11 cellular contexts compared by ENCODE assay signal in the genomic region with DNA sequence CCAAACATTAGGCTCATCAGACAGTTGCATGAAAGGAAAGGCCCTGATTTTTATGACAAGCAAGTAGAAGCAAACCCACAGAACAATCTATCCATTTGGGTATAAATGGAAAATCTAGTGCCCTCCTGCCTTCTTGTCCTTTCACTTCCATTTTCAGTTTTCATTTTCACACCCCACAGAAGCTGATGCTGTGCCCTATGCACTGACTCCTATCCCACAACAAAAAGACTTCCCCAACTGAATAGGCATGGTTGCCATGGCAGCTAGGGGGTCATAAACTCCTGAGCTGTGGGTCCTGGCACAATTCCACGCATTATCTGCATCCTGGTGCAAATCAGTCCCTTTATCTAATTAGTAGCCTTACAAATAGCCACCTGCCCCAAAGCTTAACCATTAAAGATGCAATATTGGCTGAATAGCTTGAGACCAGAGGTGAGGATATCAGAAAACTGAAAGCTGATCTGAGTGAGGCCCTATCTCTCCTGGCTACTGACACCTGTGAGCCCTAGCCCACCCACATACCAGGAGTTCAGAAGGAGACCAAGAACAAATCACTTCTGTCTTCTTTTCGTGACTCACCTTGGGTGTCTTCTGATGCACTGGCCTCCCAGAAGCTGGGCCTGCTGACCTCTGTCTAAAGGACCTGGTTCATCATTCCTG. TPM values are rescaled to one million over a fixed set of nuclear protein-coding genes. Genes with fewer than 3 reads are reported as not detected.
DNase-seq lines count a peak whose midpoint lies in the region; ATAC-seq and TF ChIP-seq lines count a peak whose summit lies in the region.
"Had no signal": no experiment of that assay in that cellular context is flagged by ENCODE, and none has a peak within 500 bp of the region (broad histone marks: within the 10 kb centered on the region; RNA-seq: fewer than 3 reads in every experiment).

No MANE protein-coding gene starts in this region.

- WGBS in trophoblast cell (ENCODE audit: extremely low coverage, insufficient coverage, insufficient read length): no CpG with 5 or more reads among the region's 2 CpGs
- 100% methylated on average over 1 of the region's 2 CpGs for WGBS in right lobe of liver (ENCODE audit: insufficient coverage, low coverage, low lambda C conversion rate, missing lambda C conversion rate)

- peak overlapping the region; percentile 64 for H2AK5ac ChIP-seq in trophoblast cell (ENCODE audit: low read length)

- H3K79me2 ChIP-seq in trophoblast cell (ENCODE audit: control insufficient read depth, insufficient read depth, low read length, poor library complexity): no peaks in the 10 kb centered on the region

- no peak for TF ChIP-seq CTCF in right lobe of liver (IDR thresholded peaks at IDR 0.05)

- H2AFZ ChIP-seq in trophoblast cell (ENCODE audit: insufficient read depth, low read length, poor library complexity): no peak overlapping the region

- no peak overlapping the region for H3K4me3 ChIP-seq in trophoblast cell (ENCODE audit: low read depth, low read length)
- no peak overlapping the region for H3K4me3 ChIP-seq in CD8-positive, alpha-beta memory T cell (ENCODE audit: low read length)
- no peak overlapping the region for H3K4me3 ChIP-seq in right lobe of liver

- peaks cover 3% of the 10 kb centered on the region for H3K79me1 ChIP-seq in trophoblast cell (ENCODE audit: low read length)

- ATAC-seq in GM21825 (IDR thresholded peaks at IDR 0.05; ENCODE audit: unreplicated experiment) (peak; percentile 71), HG03520 (IDR thresholded peaks at IDR 0.05; ENCODE audit: unreplicated experiment) (peak; percentile 56), right lobe of liver (no peak)

- H3K4me2 ChIP-seq in trophoblast cell (ENCODE audit: low read length): no peak overlapping the region

- H4K8ac ChIP-seq in trophoblast cell (ENCODE audit: low read depth, low read length): no peak overlapping the region

- TF ChIP-seq POLR2A in right lobe of liver (IDR thresholded peaks at IDR 0.05): no peak

- H3K27me3 Mint-ChIP-seq in CD8-positive, alpha-beta memory T cell: peaks cover 0 to 3% of the 10 kb centered on the region in 2 donors
- H3K27me3 Mint-ChIP-seq: brain had no signal

- no peak overlapping the region for H3K4me3 Mint-ChIP-seq in CD8-positive, alpha-beta memory T cell
- H3K4me3 Mint-ChIP-seq: brain had no signal

- no peaks in the 10 kb centered on the region for H3K27me3 ChIP-seq in trophoblast cell (ENCODE audit: insufficient read depth, low read length)
- H3K27me3 ChIP-seq in CD8-positive, alpha-beta memory T cell (ENCODE audit: insufficient read depth, low read length, poor library complexity, severe bottlenecking): no peaks in the 10 kb centered on the region
- no peaks in the 10 kb centered on the region for H3K27me3 ChIP-seq in right lobe of liver

- no peak overlapping the region for H4K12ac ChIP-seq in trophoblast cell (ENCODE audit: low read depth, low read length)

- H2BK5ac ChIP-seq in trophoblast cell (ENCODE audit: low read depth, low read length, poor library complexity): no peak overlapping the region

- peak overlapping the region; percentile 70 for H4K91ac ChIP-seq in trophoblast cell (ENCODE audit: low read depth, low read length)

- H3K9me3 ChIP-seq in trophoblast cell (ENCODE audit: insufficient read depth, low read depth, low read length) (no peaks in the 10 kb centered on the region), right lobe of liver (peaks cover 0 to 4% (median 0%) of the 10 kb centered on the region in 4 donors)
- no peaks in the 10 kb centered on the region for H3K9me3 ChIP-seq in CD8-positive, alpha-beta memory T cell (ENCODE audit: low read length)

- H3K36me3 ChIP-seq in trophoblast cell (ENCODE audit: control insufficient read depth in 1 of 2, insufficient read depth in 2 of 2, low read length in 2 of 2): peaks cover 0 to 2% of the 10 kb centered on the region in 2 experiments
- no peaks in the 10 kb centered on the region for H3K36me3 ChIP-seq in CD8-positive, alpha-beta memory T cell (ENCODE audit: insufficient read depth, low read length)
- no peaks in the 10 kb centered on the region for H3K36me3 ChIP-seq in right lobe of liver

- no peak overlapping the region for H3K23ac ChIP-seq in trophoblast cell (ENCODE audit: low read length)

- POLR2A ChIA-PET in CD8-positive, alpha-beta memory T cell (lab: Charles Lee): no interaction called here

- no peak overlapping the region for H3K4ac ChIP-seq in trophoblast cell (ENCODE audit: low read depth, low read length)

- peak overlapping the region; percentile 38 for H2BK120ac ChIP-seq in trophoblast cell (ENCODE audit: insufficient read depth, low read length, poor library complexity)

- DNase-seq in NCI-H524 (lab: John Stamatoyannopoulos, UW) (peak; percentile 42 to 72), NCI-H524 treated with DMSO at 0.1 percent for 48 hours (lab: John Stamatoyannopoulos, UW) (no peak), trophoblast cell (no peak), right lobe of liver (no peak)
- DNase-seq in CD8-positive, alpha-beta memory T cell: no peak
- DNase-seq in activated CD4-positive, alpha-beta T cell treated with anti-CD3 and anti-CD28 coated beads for 4 hours: no peak
- DNase-seq: head of caudate nucleus, NCI-H510A had no signal

- H3K9ac ChIP-seq in trophoblast cell (ENCODE audit: low read length): no peak overlapping the region

- H3K14ac ChIP-seq in trophoblast cell (ENCODE audit: low read length): peak overlapping the region; percentile 29

- H3K4me1 ChIP-seq in trophoblast cell (ENCODE audit: control insufficient read depth in 1 of 2, insufficient read depth in 2 of 2, low read length in 2 of 2) (no peaks in the 10 kb centered on the region), right lobe of liver (no peaks in the 10 kb centered on the region)
- H3K4me1 ChIP-seq in CD8-positive, alpha-beta memory T cell (ENCODE audit: insufficient read depth, low read length): no peaks in the 10 kb centered on the region

- H3K27ac ChIP-seq in trophoblast cell (ENCODE audit: low read depth, low read length) (no peak overlapping the region), right lobe of liver (no peak overlapping the region)
- H3K27ac ChIP-seq in CD8-positive, alpha-beta memory T cell (ENCODE audit: low read depth, low read length): no peak overlapping the region

- CTCF ChIA-PET in CD8-positive, alpha-beta memory T cell (lab: Charles Lee): interaction anchor here (1.1 kb wide), 1 partner anchor 242 kb away, joined by 3 read pairs; a partner anchor contains a TSS

- intact Hi-C loops in right lobe of liver (cut with DNase I): no loop called here

- no peak overlapping the region for H3K27ac Mint-ChIP-seq in CD8-positive, alpha-beta memory T cell

- H3K36me3 Mint-ChIP-seq in CD8-positive, alpha-beta memory T cell: no peaks in the 10 kb centered on the region
- H3K36me3 Mint-ChIP-seq: brain had no signal

- H3K4me1 Mint-ChIP-seq in CD8-positive, alpha-beta memory T cell: peaks cover 0 to 5% (median 0%) of the 10 kb centered on the region in 3 donors

- H3K18ac ChIP-seq in trophoblast cell (ENCODE audit: low read length): no peak overlapping the region

- H3K9me3 Mint-ChIP-seq in CD8-positive, alpha-beta memory T cell: peaks cover 0 to 11% (median 0%) of the 10 kb centered on the region in 5 donors

- peak overlapping the region; percentile 54 for H2BK12ac ChIP-seq in trophoblast cell (ENCODE audit: low read length)

RNA-seq across cellular contexts. Expression of a gene that starts 34.9 kb away (rescaled TPM):
- 11.4 and 13.4 TPM in 2 replicates for polyA plus RNA-seq in trophoblast cell (2013)
- total RNA-seq in CD8-positive, alpha-beta memory T cell: under 1 TPM; 0.09 TPM
- polyA plus RNA-seq in CD8-positive, alpha-beta memory T cell: 0.20 TPM
- total RNA-seq in right lobe of liver: 1 to 10 TPM in 3 of 6 experiments, under 1 TPM in 3; 0.74 to 2.6 (median 1.6) TPM

Comparison
In these comparisons a context has a peak if more than half of its experiments do, and no peak if none do; other contexts are left out.
1. DNase-seq: peak in NCI-H524 (2 of 2); none in NCI-H524 treated with DMSO at 0.1 percent for 48 hours (single experiment), trophoblast cell (0 of 2), CD8-positive, alpha-beta memory T cell (0 of 5), activated CD4-positive, alpha-beta T cell treated with anti-CD3 and anti-CD28 coated beads for 4 hours (0 of 2) and right lobe of liver (0 of 3).
2. ATAC-seq: peak in GM21825 (single experiment) and HG03520 (single experiment); none in right lobe of liver (0 of 4).